Comparison of ENCODE assay signal across 10 cellular contexts in genomic region chr10:60430017-60430416, GRCh38. TPM values are rescaled to one million over a fixed set of nuclear protein-coding genes. Genes with fewer than 3 reads are reported as not detected.
DNase-seq lines count a peak whose midpoint lies in the region; ATAC-seq and TF ChIP-seq lines count a peak whose summit lies in the region.
"Had no signal": no experiment of that assay in that cellular context is flagged by ENCODE, and none has a peak within 500 bp of the region (broad histone marks: within the 10 kb centered on the region; RNA-seq: fewer than 3 reads in every experiment).

No MANE protein-coding gene starts in this region.

- H3K9me3 ChIP-seq in OCI-LY1 (ENCODE audit: low read length), result no peaks in the 10 kb centered on the region

- no peak overlapping the region; the same call in 1 of the 2 replicates for H3K9ac ChIP-seq in OCI-LY1 (ENCODE audit: low read length)

- H2AFZ ChIP-seq in OCI-LY1 (ENCODE audit: low read length), result no peak overlapping the region

- H4K20me1 ChIP-seq in OCI-LY1 (ENCODE audit: insufficient read depth, low read length), result no peaks in the 10 kb centered on the region

- peak overlapping the region; percentile 35; the same call in 1 of the 2 replicates for H3K4me2 ChIP-seq in OCI-LY1 (ENCODE audit: low read length)

- no peak overlapping the region for H3K4me3 ChIP-seq in BJ (ENCODE audit: low read depth, low read length)
- peak overlapping the region; percentile 20 for H3K4me3 ChIP-seq in OCI-LY1 (ENCODE audit: low read depth, low read length, poor library complexity, severe bottlenecking)

- H3K4me1 ChIP-seq in OCI-LY1 (ENCODE audit: insufficient read depth, low read length, severe bottlenecking), result peaks cover 87% of the 10 kb centered on the region

- DNase-seq in BJ (ENCODE audit: low read depth) (peak; percentile 26), epithelial cell of prostate (ENCODE audit: low read depth, low spot score) (no peak), myocyte (ENCODE audit: low read depth) (peak; percentile 58), GM10266 (ENCODE audit: extremely low spot score) (no peak)
- DNase-seq: CD8-positive, alpha-beta T cell; NCI-H187 had no signal

- POLR2A ChIA-PET in BJ (lab: Charles Lee), result no interaction called here

- H3K27ac ChIP-seq in OCI-LY1 (ENCODE audit: low read depth, low read length, poor library complexity, severe bottlenecking), result peak overlapping the region; percentile 77
- H3K27ac ChIP-seq in epithelial cell of prostate, result peak overlapping the region; percentile 49

- no peaks in the 10 kb centered on the region for H3F3A ChIP-seq in OCI-LY1 (ENCODE audit: insufficient read depth, low read length)

- H3K36me3 ChIP-seq in BJ (ENCODE audit: control insufficient read depth, insufficient read depth, low read length) (no peaks in the 10 kb centered on the region), OCI-LY1 (ENCODE audit: insufficient read depth, low read length) (no peaks in the 10 kb centered on the region)

- TF ChIP-seq CTCF in BJ (IDR thresholded peaks at IDR 0.05; ENCODE audit: insufficient read depth, low read depth, low read length) (no peak), OCI-LY1 (IDR thresholded peaks at IDR 0.05; ENCODE audit: low read length) (no peak), GM10266 (IDR thresholded peaks at IDR 0.05; ENCODE audit: control insufficient read depth, insufficient read depth, low read depth, missing control alignments) (no peak)

- no peaks in the 10 kb centered on the region for H3K27me3 ChIP-seq in BJ (ENCODE audit: control insufficient read depth, insufficient read depth, low read length)
- no peaks in the 10 kb centered on the region for H3K27me3 ChIP-seq in OCI-LY1 (ENCODE audit: insufficient read depth, low read length)

- H3K79me2 ChIP-seq in OCI-LY1 (ENCODE audit: insufficient read depth, low read length), result no peaks in the 10 kb centered on the region

- CTCF ChIA-PET in BJ (lab: Yijun Ruan, JAX), result interaction anchor here (1.0 to 9.8 kb wide), 5 partner anchors 203 to 329 kb away, joined by 3 to 115 read pairs (median 3); no protein-coding TSS in a partner anchor

- no peaks in the 10 kb centered on the region for H3K9me2 ChIP-seq in OCI-LY1 (ENCODE audit: low read depth, low read length)

- ATAC-seq in HG03045 (IDR thresholded peaks at IDR 0.05; ENCODE audit: unreplicated experiment), result no peak
- no peak for ATAC-seq in GM21576 (IDR thresholded peaks at IDR 0.05; ENCODE audit: unreplicated experiment)
- ATAC-seq in HG03521 (IDR thresholded peaks at IDR 0.05; ENCODE audit: unreplicated experiment), result no peak
- ATAC-seq: CD8-positive, alpha-beta T cell had no signal

RNA-seq across cellular contexts. Expression of gene ANK3, which starts 40.3 kb away (rescaled TPM):
- 0.09 and 0.13 TPM in 2 replicates for polyA plus RNA-seq in BJ (2011; rRNA removed)
- polyA minus RNA-seq in BJ (2011; rRNA and poly(A)+ RNA removed), result 0.21 TPM in 1 of 2 replicates, not detected in the other
- 24.6 and 29.6 TPM in 2 replicates for total RNA-seq in myocyte
- polyA plus RNA-seq in myocyte (2012), result 9.0 TPM

Comparison
In these comparisons a context has a peak if more than half of its experiments do, and no peak if none do; other contexts are left out.
1. DNase-seq: peak in BJ (single experiment) and myocyte (single experiment); none in epithelial cell of prostate (single experiment) and GM10266 (single experiment).